13 cellular contexts compared by ENCODE assay signal in the genomic region with DNA sequence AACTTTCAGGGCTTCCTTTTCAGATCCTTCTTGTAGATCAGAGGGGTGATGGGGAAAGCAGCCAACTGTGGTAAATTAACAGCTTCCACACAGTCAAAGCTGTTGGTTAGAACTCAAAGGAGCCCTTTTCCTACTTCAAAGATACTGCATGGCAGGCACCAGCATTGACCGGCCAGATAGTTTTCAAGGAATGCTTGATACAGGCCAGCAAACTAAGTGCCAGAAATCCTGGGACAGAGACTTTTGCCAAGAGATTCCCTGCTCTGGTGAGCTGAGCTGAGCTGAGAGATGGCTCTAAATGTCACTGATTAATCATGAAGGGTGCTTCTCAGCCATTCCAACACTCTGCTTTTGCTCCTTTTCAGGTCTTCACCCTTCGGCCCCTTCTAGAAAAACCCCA.
DNase-seq lines count a peak whose midpoint lies in the region; ATAC-seq and TF ChIP-seq lines count a peak whose summit lies in the region.
"Had no signal": no experiment of that assay in that cellular context is flagged by ENCODE, and none has a peak within 500 bp of the region (broad histone marks: within the 10 kb centered on the region; RNA-seq: fewer than 3 reads in every experiment).

No MANE protein-coding gene starts in this region.

- no peak overlapping the region for H4K8ac ChIP-seq in mesenchymal stem cell (ENCODE audit: low read length)

- H2BK120ac ChIP-seq in mesenchymal stem cell (ENCODE audit: low read depth, low read length): no peak overlapping the region

- H3K9ac ChIP-seq in mesenchymal stem cell (ENCODE audit: low read length): no peak overlapping the region

- H3K27me3 ChIP-seq in esophagus muscularis mucosa (peaks cover 0 to 3% (median 0%) of the 10 kb centered on the region in 4 donors), mesenchymal stem cell (ENCODE audit: control insufficient read depth in 1 of 2, insufficient read depth in 1 of 2, low read length in 2 of 2) (no peaks in the 10 kb centered on the region), thyroid gland (no peaks in the 10 kb centered on the region)

- no peak for TF ChIP-seq EP300 in esophagus muscularis mucosa (IDR thresholded peaks at IDR 0.05)

- H2BK12ac ChIP-seq in mesenchymal stem cell (ENCODE audit: low read length in 2 of 2): no peak overlapping the region

- H3K4me3 ChIP-seq in esophagus muscularis mucosa (no peak overlapping the region), mesenchymal stem cell (ENCODE audit: insufficient read depth in 1 of 2, low read depth in 1 of 2, low read length in 2 of 2) (no peak overlapping the region), thyroid gland (replicated peaks in 1 of 3) (no peak overlapping the region)
- H3K4me3 ChIP-seq: thoracic aorta had no signal

- H2AFZ ChIP-seq in mesenchymal stem cell (ENCODE audit: low read depth, low read length): no peak overlapping the region

- ATAC-seq in GM18511 (IDR thresholded peaks at IDR 0.05; ENCODE audit: unreplicated experiment): no peak
- ATAC-seq: activated CD8-positive, alpha-beta T cell treated with anti-CD3 and anti-CD28 coated beads, Interleukin-2, amount 10 ng/mL, durations not matched to agents 7 days and 5 days had no signal

- 32% methylated on average over 2 of the region's 2 CpGs for WGBS in esophagus muscularis mucosa
- 62% methylated on average over 1 of the region's 2 CpGs for WGBS in mesenchymal stem cell
- WGBS in thyroid gland, 2 donors: 0 to 34% methylated on average over 2 of the region's 2 CpGs

- H3K4ac ChIP-seq in mesenchymal stem cell (ENCODE audit: low read depth in 1 of 2, low read length in 2 of 2): no peak overlapping the region

- intact Hi-C loops in esophagus muscularis mucosa (cut with DNase I): no loop called here
- intact Hi-C loops in thyroid gland (cut with DNase I): no loop called here

- peak overlapping the region; percentile 72 to 75 (median 74) for H3K27ac ChIP-seq in esophagus muscularis mucosa (replicated peaks in 1 of 4)
- peak overlapping the region; percentile 88 for H3K27ac ChIP-seq in mesenchymal stem cell (ENCODE audit: low read length, poor library complexity, severe bottlenecking)
- peak overlapping the region; percentile 56 to 68 (median 66) for H3K27ac ChIP-seq in thyroid gland
- H3K27ac ChIP-seq: thoracic aorta had no signal

- H3K79me1 ChIP-seq in mesenchymal stem cell (replicated peaks; ENCODE audit: low read length, poor library complexity, severe bottlenecking): no peaks in the 10 kb centered on the region

- H2BK5ac ChIP-seq in mesenchymal stem cell (ENCODE audit: low read depth, low read length, poor library complexity, severe bottlenecking): peak overlapping the region; percentile 73

- H3K18ac ChIP-seq in mesenchymal stem cell (ENCODE audit: low read depth in 1 of 2, low read length in 2 of 2): no peak overlapping the region

- TF ChIP-seq POLR2A in esophagus muscularis mucosa (IDR thresholded peaks at IDR 0.05; ENCODE audit: low read depth): no peak
- no peak for TF ChIP-seq POLR2A in thyroid gland (IDR thresholded peaks at IDR 0.05)

- H3K23ac ChIP-seq in mesenchymal stem cell (ENCODE audit: low read length in 2 of 2): no peak overlapping the region

- no peak overlapping the region for H2BK15ac ChIP-seq in mesenchymal stem cell (ENCODE audit: low read depth, poor library complexity, severe bottlenecking)

- no peak overlapping the region for H2AK5ac ChIP-seq in mesenchymal stem cell (ENCODE audit: low read length, severe bottlenecking)

- H3K4me2 ChIP-seq in mesenchymal stem cell (ENCODE audit: low read length, poor library complexity, severe bottlenecking): peak overlapping the region; percentile 16

- H3K4me1 ChIP-seq in esophagus muscularis mucosa (peaks cover 10 to 22% (median 17%) of the 10 kb centered on the region in 4 donors), mesenchymal stem cell (ENCODE audit: control insufficient read depth, insufficient read depth, low read depth, low read length) (peaks cover 2% of the 10 kb centered on the region), thyroid gland (peaks cover 7 to 11% of the 10 kb centered on the region in 2 donors)

- H3K14ac ChIP-seq in mesenchymal stem cell (ENCODE audit: low read length in 2 of 2): no peak overlapping the region

- DNase-seq in NCI-H446 treated with DMSO at 0.1 percent for 48 hours (lab: John Stamatoyannopoulos, UW): peak; percentile 77
- DNase-seq in esophagus muscularis mucosa (ENCODE audit: extremely low spot score): no peak
- DNase-seq in mesenchymal stem cell: no peak
- peak; percentile 34 to 51 for DNase-seq in thyroid gland
- DNase-seq in NCI-H345 treated with DMSO at 0.1 percent for 48 hours (lab: John Stamatoyannopoulos, UW; ENCODE audit: unreplicated experiment): no peak
- no peak for DNase-seq in activated CD8-positive, alpha-beta memory T cell treated with anti-CD3 and anti-CD28 coated beads, Interleukin-2, amount 50 U/mL, for 4 hours
- DNase-seq: activated CD8-positive, alpha-beta T cell treated with anti-CD3 and anti-CD28 coated beads, Interleukin-2, amount 10 ng/mL, durations not matched to agents 7 days and 5 days; activated naive CD4-positive, alpha-beta T cell; cerebellar nuclear complex; NCI-H187 treated with DMSO at 0.1 percent for 48 hours; NCI-H748 treated with DMSO at 0.1 percent for 48 hours had no signal

- peaks cover 0 to 18% (median 0%) of the 10 kb centered on the region in 4 donors for H3K9me3 ChIP-seq in esophagus muscularis mucosa
- peaks cover 4% of the 10 kb centered on the region for H3K9me3 ChIP-seq in mesenchymal stem cell (ENCODE audit: control insufficient read depth, low read length)
- no peaks in the 10 kb centered on the region for H3K9me3 ChIP-seq in thyroid gland
- H3K9me3 ChIP-seq: thoracic aorta had no signal

- H4K91ac ChIP-seq in mesenchymal stem cell (ENCODE audit: low read length): no peak overlapping the region

- TF ChIP-seq CTCF in esophagus muscularis mucosa (IDR thresholded peaks at IDR 0.05) (no peak), thyroid gland (IDR thresholded peaks at IDR 0.05) (no peak)

- H3K36me3 ChIP-seq in esophagus muscularis mucosa (no peaks in the 10 kb centered on the region), mesenchymal stem cell (ENCODE audit: control insufficient read depth in 1 of 2, insufficient read depth in 2 of 2, low read depth in 1 of 2, low read length in 2 of 2) (no peaks in the 10 kb centered on the region), thyroid gland (no peaks in the 10 kb centered on the region)
- H3K36me3 ChIP-seq: thoracic aorta had no signal

Comparison
In these comparisons a context has a peak if more than half of its experiments do, and no peak if none do; other contexts are left out.
1. DNase-seq: peak in NCI-H446 treated with DMSO at 0.1 percent for 48 hours (single experiment) and thyroid gland (2 of 2); none in esophagus muscularis mucosa (single experiment), mesenchymal stem cell (single experiment), NCI-H345 treated with DMSO at 0.1 percent for 48 hours (single experiment) and activated CD8-positive, alpha-beta memory T cell treated with anti-CD3 and anti-CD28 coated beads, Interleukin-2, amount 50 U/mL, for 4 hours (single experiment).
2. Peak in every context shown above with its lines, with median percentiles within 50 percentile points of each other: H3K27ac ChIP-seq.